In the genomic region with DNA sequence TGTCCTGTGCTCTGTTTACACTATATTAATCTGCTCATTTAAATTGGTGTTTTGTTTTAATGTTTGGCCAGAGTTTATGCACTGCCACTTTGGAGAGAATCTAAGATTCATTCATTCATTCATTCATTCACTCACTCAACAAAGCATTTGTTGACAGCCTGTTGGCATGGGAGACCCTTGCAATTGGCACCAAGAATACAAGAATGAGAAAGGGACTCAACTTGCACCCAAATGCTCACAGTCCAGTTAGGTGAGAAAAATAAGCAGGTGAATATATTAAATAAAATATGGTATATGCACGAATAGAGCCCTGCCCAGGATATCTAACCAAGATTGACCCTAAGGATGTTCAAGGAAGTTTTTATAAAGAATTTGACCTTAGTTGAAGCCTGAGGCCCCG, we compare ENCODE assay signal across 24 cellular contexts.
A peak's percentile ranks its signal among the peaks of the same experiment; 100 is the strongest.
DNase-seq lines count a peak whose midpoint lies in the region; ATAC-seq and TF ChIP-seq lines count a peak whose summit lies in the region.
"Had no signal": no experiment of that assay in that cellular context is flagged by ENCODE, and none has a peak within 500 bp of the region (broad histone marks: within the 10 kb centered on the region; RNA-seq: fewer than 3 reads in every experiment).

No MANE protein-coding gene starts in this region.

- peaks cover 99% of the 10 kb centered on the region for H3K4me1 Mint-ChIP-seq in stimulated activated naive CD8-positive, alpha-beta T cell treated with anti-CD3 and anti-CD28 coated beads, Interleukin-15, Interleukin-2, amounts not matched to agents 100 ng/mL and 50 ng/mL, for 24 hours (ENCODE audit: low read depth)
- H3K4me1 Mint-ChIP-seq in activated naive CD8-positive, alpha-beta T cell (ENCODE audit: low read depth) = peaks cover 96% of the 10 kb centered on the region
- peaks cover 56 to 100% (median 96%) of the 10 kb centered on the region in 7 donors for H3K4me1 Mint-ChIP-seq in naive thymus-derived CD4-positive, alpha-beta T cell

- no peaks in the 10 kb centered on the region for H3K27me3 Mint-ChIP-seq in stimulated activated naive CD8-positive, alpha-beta T cell treated with anti-CD3 and anti-CD28 coated beads, Interleukin-15, Interleukin-2, amounts not matched to agents 100 ng/mL and 50 ng/mL, for 24 hours
- H3K27me3 Mint-ChIP-seq in activated naive CD8-positive, alpha-beta T cell = no peaks in the 10 kb centered on the region
- H3K27me3 Mint-ChIP-seq in naive thymus-derived CD4-positive, alpha-beta T cell = no peaks in the 10 kb centered on the region

- no peak for TF ChIP-seq CTCF in thyroid gland (IDR thresholded peaks at IDR 0.05)

- peaks cover 0 to 83% (median 7%) of the 10 kb centered on the region in 3 experiments for H3K36me3 ChIP-seq in naive thymus-derived CD4-positive, alpha-beta T cell (ENCODE audit: control insufficient read depth in 2 of 3, insufficient read depth in 3 of 3, low read length in 3 of 3)
- H3K36me3 ChIP-seq in thyroid gland = no peaks in the 10 kb centered on the region
- H3K36me3 ChIP-seq: ovary had no signal

- no peak overlapping the region for H3K4me3 Mint-ChIP-seq in stimulated activated naive CD8-positive, alpha-beta T cell treated with anti-CD3 and anti-CD28 coated beads, Interleukin-15, Interleukin-2, amounts not matched to agents 100 ng/mL and 50 ng/mL, for 24 hours
- no peak overlapping the region for H3K4me3 Mint-ChIP-seq in activated naive CD8-positive, alpha-beta T cell
- H3K4me3 Mint-ChIP-seq in naive thymus-derived CD4-positive, alpha-beta T cell = peak overlapping the region in 5 of 10 donors; percentile 1 to 61 (median 36)

- peaks cover 32 to 76% of the 10 kb centered on the region in 2 donors for H3K4me1 ChIP-seq in naive thymus-derived CD4-positive, alpha-beta T cell (ENCODE audit: control insufficient read depth in 2 of 2, insufficient read depth in 2 of 2, low read length in 2 of 2)
- peaks cover 52 to 74% of the 10 kb centered on the region in 2 donors for H3K4me1 ChIP-seq in thyroid gland

- no peak for DNase-seq in stimulated activated naive CD8-positive, alpha-beta T cell treated with anti-CD3 and anti-CD28 coated beads, Interleukin-15, Interleukin-2, amounts not matched to agents 100 U/mL and 50 U/mL, for 24 hours
- DNase-seq in naive thymus-derived CD4-positive, alpha-beta T cell = no peak
- DNase-seq in DMS53 treated with DMSO at 0.1 percent for 48 hours (lab: John Stamatoyannopoulos, UW; ENCODE audit: unreplicated experiment) = no peak
- no peak for DNase-seq in occipital lobe (lab: John Stamatoyannopoulos, UW)
- no peak for DNase-seq in thyroid gland
- DNase-seq: body of pancreas; effector CD8-positive, alpha-beta T cell; foreskin fibroblast; GF-D8; GOT3; heart left ventricle; KBM-7; MM.1S; NCI-H1436; NCI-H524 treated with DMSO at 0.1 percent for 48 hours; NK-92 treated with Interleukin-12 subunit alpha and Interleukin-12 subunit beta, amount 100 ng/mL, for 24 hours; ovary; retina; SIG-M5; stimulated activated CD4-positive, alpha-beta T cell treated with anti-CD3 and anti-CD28 coated beads, Interleukin-2, amount 100 ng/mL, for 24 hours had no signal

- no peak for ATAC-seq in stimulated activated naive CD8-positive, alpha-beta T cell treated with anti-CD3 and anti-CD28 coated beads, Interleukin-15, Interleukin-2, amounts not matched to agents 100 U/mL and 50 U/mL, for 24 hours
- no peak for ATAC-seq in naive thymus-derived CD4-positive, alpha-beta T cell
- ATAC-seq: activated CD4-positive, CD25-positive, alpha-beta regulatory T cell treated with anti-CD3 and anti-CD28 coated beads, Interleukin-2, amount 50 U/mL, for 24 hours; body of pancreas; heart left ventricle had no signal

- H3K4me3 ChIP-seq in naive thymus-derived CD4-positive, alpha-beta T cell (ENCODE audit: low read length) = no peak overlapping the region
- no peak overlapping the region for H3K4me3 ChIP-seq in thyroid gland (replicated peaks in 1 of 3)
- H3K4me3 ChIP-seq: body of pancreas, heart left ventricle, ovary, smooth muscle cell had no signal

- H3K36me3 Mint-ChIP-seq in stimulated activated naive CD8-positive, alpha-beta T cell treated with anti-CD3 and anti-CD28 coated beads, Interleukin-15, Interleukin-2, amounts not matched to agents 100 ng/mL and 50 ng/mL, for 24 hours (ENCODE audit: low read depth) = peaks cover 90% of the 10 kb centered on the region
- H3K36me3 Mint-ChIP-seq in activated naive CD8-positive, alpha-beta T cell = peaks cover 48% of the 10 kb centered on the region
- peaks cover 24 to 80% (median 59%) of the 10 kb centered on the region in 5 donors for H3K36me3 Mint-ChIP-seq in naive thymus-derived CD4-positive, alpha-beta T cell

- H3K9me3 Mint-ChIP-seq in stimulated activated naive CD8-positive, alpha-beta T cell treated with anti-CD3 and anti-CD28 coated beads, Interleukin-15, Interleukin-2, amounts not matched to agents 100 ng/mL and 50 ng/mL, for 24 hours = peaks cover 3% of the 10 kb centered on the region
- H3K9me3 Mint-ChIP-seq in activated naive CD8-positive, alpha-beta T cell (ENCODE audit: low read depth) = peaks cover 3% of the 10 kb centered on the region
- no peaks in the 10 kb centered on the region for H3K9me3 Mint-ChIP-seq in naive thymus-derived CD4-positive, alpha-beta T cell

- peak overlapping the region; percentile 26 for H3K27ac ChIP-seq in naive thymus-derived CD4-positive, alpha-beta T cell (ENCODE audit: low read depth, low read length)
- no peak overlapping the region for H3K27ac ChIP-seq in thyroid gland
- H3K27ac ChIP-seq: ovary had no signal

- POLR2A ChIA-PET in naive thymus-derived CD4-positive, alpha-beta T cell (lab: Charles Lee) = interaction anchor here (0.6 to 1.6 kb wide), 6 partner anchors 22 to 67 kb away, joined by 3 to 7 read pairs (median 3); no protein-coding TSS in a partner anchor

- no peak for TF ChIP-seq POLR2A in thyroid gland (IDR thresholded peaks at IDR 0.05)

- H3K9me3 ChIP-seq in naive thymus-derived CD4-positive, alpha-beta T cell (ENCODE audit: control insufficient read depth in 2 of 3, low read length in 3 of 3) = no peaks in the 10 kb centered on the region
- no peaks in the 10 kb centered on the region for H3K9me3 ChIP-seq in thyroid gland
- H3K9me3 ChIP-seq: body of pancreas, heart left ventricle, ovary had no signal

- CTCF ChIA-PET in naive thymus-derived CD4-positive, alpha-beta T cell (lab: Charles Lee) = interaction anchor here (1.1 to 1.5 kb wide), 2 partner anchors 10 to 55 kb away, joined by 3 to 4 read pairs; no protein-coding TSS in a partner anchor

- intact Hi-C loops in naive thymus-derived CD4-positive, alpha-beta T cell (cut with micrococcal nuclease) = no loop called here
- intact Hi-C loops in thyroid gland (cut with DNase I) = loop anchor here (10.0 kb wide), 1 partner anchor 82 kb away; a partner anchor contains a TSS

- H3K27me3 ChIP-seq in naive thymus-derived CD4-positive, alpha-beta T cell (ENCODE audit: control insufficient read depth in 2 of 2, insufficient read depth in 2 of 2, low read length in 2 of 2) = no peaks in the 10 kb centered on the region
- no peaks in the 10 kb centered on the region for H3K27me3 ChIP-seq in thyroid gland
- H3K27me3 ChIP-seq: body of pancreas, heart left ventricle, ovary had no signal

- 81 to 82% methylated on average over 2 of the region's 2 CpGs for WGBS in thyroid gland, 2 donors

- H3K27ac Mint-ChIP-seq in stimulated activated naive CD8-positive, alpha-beta T cell treated with anti-CD3 and anti-CD28 coated beads, Interleukin-15, Interleukin-2, amounts not matched to agents 100 ng/mL and 50 ng/mL, for 24 hours = peak overlapping the region; percentile 79
- H3K27ac Mint-ChIP-seq in activated naive CD8-positive, alpha-beta T cell = peak overlapping the region; percentile 98
- peak overlapping the region in 8 of 9 donors; percentile 26 to 98 (median 86) for H3K27ac Mint-ChIP-seq in naive thymus-derived CD4-positive, alpha-beta T cell
